In the genomic region with DNA sequence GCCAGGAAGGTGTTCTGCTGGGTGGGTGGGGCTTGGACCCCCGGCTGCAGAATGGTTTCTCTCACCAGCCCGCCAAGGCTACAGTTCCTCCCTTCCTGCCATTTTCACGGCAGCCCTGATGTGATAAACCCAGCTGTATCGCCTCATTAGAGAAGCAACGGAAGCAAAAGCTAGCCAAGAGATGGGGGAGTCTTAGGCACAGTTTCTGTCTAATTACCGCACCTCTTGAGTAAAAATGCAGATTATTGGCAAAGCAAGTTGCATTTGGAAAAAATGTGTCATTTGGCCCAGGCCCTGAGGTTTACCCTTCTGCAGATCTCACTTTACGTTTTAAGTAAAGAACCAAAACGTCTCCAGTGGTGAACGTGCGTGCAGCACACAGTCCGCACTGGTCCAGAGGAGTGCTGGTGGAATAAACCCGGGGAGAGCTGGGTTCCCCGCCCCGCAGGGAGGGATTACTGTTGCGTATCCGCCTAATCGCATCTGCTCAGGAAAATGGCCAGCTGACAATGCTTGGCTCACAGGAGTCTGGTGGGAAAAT, we compare ENCODE assay signal across 8 cellular contexts.
DNase-seq lines count a peak whose midpoint lies in the region; ATAC-seq lines count a peak whose summit lies in the region.

No MANE protein-coding gene starts in this region.

- H3K4me1 Mint-ChIP-seq in activated naive CD8-positive, alpha-beta T cell treated with anti-CD3 and anti-CD28 coated beads, Interleukin-2, amount 10 ng/mL, durations not matched to agents 7 days and 5 days = peaks cover 6% of the 10 kb centered on the region

- H3K27me3 Mint-ChIP-seq in activated naive CD8-positive, alpha-beta T cell treated with anti-CD3 and anti-CD28 coated beads, Interleukin-2, amount 10 ng/mL, durations not matched to agents 7 days and 5 days = no peaks in the 10 kb centered on the region

- peak; percentile 89 for DNase-seq in NCI-H1092 (lab: John Stamatoyannopoulos, UW)
- no peak for DNase-seq in activated naive CD8-positive, alpha-beta T cell treated with anti-CD3 and anti-CD28 coated beads, Interleukin-2, amount 10 ng/mL, durations not matched to agents 7 days and 5 days
- DNase-seq in inferior parietal cortex (ENCODE audit: extremely low spot score) = peak; percentile 81
- no peak for DNase-seq in stimulated activated naive CD8-positive, alpha-beta T cell treated with anti-CD3 and anti-CD28 coated beads, Interleukin-15, Interleukin-2, amounts not matched to agents 100 U/mL and 50 U/mL, for 24 hours
- DNase-seq in H4 (ENCODE audit: low spot score) = no peak
- no peak for DNase-seq in NCI-H1048 (lab: John Stamatoyannopoulos, UW)
- DNase-seq in GDM1 (lab: John Stamatoyannopoulos, UW) = no peak

- peaks cover 10% of the 10 kb centered on the region for H3K36me3 Mint-ChIP-seq in activated naive CD8-positive, alpha-beta T cell treated with anti-CD3 and anti-CD28 coated beads, Interleukin-2, amount 10 ng/mL, durations not matched to agents 7 days and 5 days

- no peak overlapping the region for H3K27ac Mint-ChIP-seq in activated naive CD8-positive, alpha-beta T cell treated with anti-CD3 and anti-CD28 coated beads, Interleukin-2, amount 10 ng/mL, durations not matched to agents 7 days and 5 days

- H3K4me3 Mint-ChIP-seq in activated naive CD8-positive, alpha-beta T cell treated with anti-CD3 and anti-CD28 coated beads, Interleukin-2, amount 10 ng/mL, durations not matched to agents 7 days and 5 days = no peak overlapping the region

- peak; percentile 47 for ATAC-seq in activated naive CD8-positive, alpha-beta T cell treated with anti-CD3 and anti-CD28 coated beads, Interleukin-2, amount 10 ng/mL, durations not matched to agents 7 days and 5 days (ENCODE audit: low read depth)
- peak; percentile 61 for ATAC-seq in stimulated activated naive CD8-positive, alpha-beta T cell treated with anti-CD3 and anti-CD28 coated beads, Interleukin-15, Interleukin-2, amounts not matched to agents 100 U/mL and 50 U/mL, for 24 hours
- ATAC-seq in HG03045 (IDR thresholded peaks at IDR 0.05; ENCODE audit: unreplicated experiment) = no peak

- POLR2A ChIA-PET in activated naive CD8-positive, alpha-beta T cell treated with anti-CD3 and anti-CD28 coated beads, Interleukin-2, amount 10 ng/mL, durations not matched to agents 7 days and 5 days (lab: Charles Lee) = no interaction called here

- no peaks in the 10 kb centered on the region for H3K9me3 Mint-ChIP-seq in activated naive CD8-positive, alpha-beta T cell treated with anti-CD3 and anti-CD28 coated beads, Interleukin-2, amount 10 ng/mL, durations not matched to agents 7 days and 5 days

Comparison
In these comparisons a context has a peak if more than half of its experiments do, and no peak if none do; other contexts are left out.
1. DNase-seq: peak in NCI-H1092 (single experiment) and inferior parietal cortex (single experiment); none in activated naive CD8-positive, alpha-beta T cell treated with anti-CD3 and anti-CD28 coated beads, Interleukin-2, amount 10 ng/mL, durations not matched to agents 7 days and 5 days (single experiment), stimulated activated naive CD8-positive, alpha-beta T cell treated with anti-CD3 and anti-CD28 coated beads, Interleukin-15, Interleukin-2, amounts not matched to agents 100 U/mL and 50 U/mL, for 24 hours (single experiment), H4 (single experiment), NCI-H1048 (single experiment) and GDM1 (single experiment).